7 cellular contexts compared by ENCODE assay signal in the genomic region with DNA sequence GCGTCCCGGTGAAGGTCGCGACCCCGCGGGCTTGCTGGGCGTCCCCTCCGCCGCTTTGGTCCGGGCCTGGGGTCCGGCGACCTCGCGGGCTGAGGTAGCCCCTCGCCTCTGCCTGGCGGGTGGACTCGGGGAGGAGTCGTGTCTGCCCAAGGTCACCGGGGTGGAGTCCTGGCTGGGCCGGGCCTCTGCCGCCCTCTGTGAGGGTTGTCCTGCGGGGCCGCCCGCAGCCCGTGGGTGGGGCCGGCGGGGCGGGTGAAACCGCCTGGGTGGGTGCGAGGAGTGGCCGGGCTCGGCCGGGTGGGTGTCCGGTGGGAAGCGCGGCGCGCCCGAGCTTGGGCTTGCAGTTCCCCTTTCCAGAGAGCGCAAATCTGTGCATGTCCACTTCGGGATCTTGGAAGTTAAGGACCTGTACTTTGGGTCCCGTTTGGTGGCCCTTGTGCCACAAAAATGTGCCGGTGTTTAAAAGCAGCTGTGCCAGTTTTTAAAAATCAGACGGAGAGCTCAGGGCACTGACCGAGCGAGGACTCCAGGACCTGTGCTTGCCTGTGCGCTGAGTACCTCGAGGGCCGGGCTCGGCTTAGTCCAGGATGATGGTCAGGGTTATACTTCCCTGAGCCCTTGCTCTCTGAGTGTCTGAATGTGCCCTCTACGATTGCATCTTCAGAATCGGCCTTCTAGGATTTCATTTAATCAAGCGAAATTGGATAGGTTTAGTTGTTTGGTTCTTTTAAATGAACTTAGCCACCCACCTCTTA.
A peak's percentile ranks its signal among the peaks of the same experiment; 100 is the strongest.
DNase-seq lines count a peak whose midpoint lies in the region; ATAC-seq, FAIRE-seq and TF ChIP-seq lines count a peak whose summit lies in the region.
"Not testable (repeated sequence)": the region's sequence is repeated elsewhere in the genome, so short reads cannot be mapped to it uniquely, and the experiment has no call there.

No MANE protein-coding gene starts in this region.

- not testable (repeated sequence) for H3K9me3 ChIP-seq in colonic mucosa; keratinocyte (ENCODE audit: control insufficient read depth, low read depth, low read length)

- H3K27ac ChIP-seq in colonic mucosa: peak overlapping the region; percentile 72
- H3K27ac ChIP-seq in keratinocyte (ENCODE audit: control insufficient read depth, insufficient read depth, low read length): not testable (repeated sequence)

- not testable (repeated sequence) for H3K36me3 ChIP-seq in colonic mucosa; keratinocyte (ENCODE audit: control insufficient read depth in 2 of 2, extremely low read depth in 1 of 2, insufficient read depth in 2 of 2, low read length in 2 of 2)

- TF ChIP-seq CTCF in colonic mucosa (IDR thresholded peaks at IDR 0.05); keratinocyte (optimal IDR thresholded peaks at IDR 0.05 in 1 of 3, IDR thresholded peaks at IDR 0.05 in 1 of 3, conservative IDR thresholded peaks at IDR 0.05 in 1 of 3; ENCODE audit: extremely low read depth in 1 of 3, insufficient read depth in 2 of 3, low read length in 3 of 3); retinal pigment epithelial cell (conservative IDR thresholded peaks at IDR 0.05; ENCODE audit: low read depth, low read length): not testable (repeated sequence)

- H3K9me1 ChIP-seq in keratinocyte (ENCODE audit: control insufficient read depth, extremely low read depth, insufficient read depth, low read length): not testable (repeated sequence)

- not testable (repeated sequence) for H3K27me3 ChIP-seq in colonic mucosa; keratinocyte (ENCODE audit: control insufficient read depth, extremely low read depth, insufficient read depth, low read length)

- FAIRE-seq in keratinocyte (lab: Jason Lieb, UNC): not testable (repeated sequence)

- not testable (repeated sequence) for H2AFZ ChIP-seq in keratinocyte (ENCODE audit: control insufficient read depth, low read length)

- peak overlapping the region; percentile 45 for H3K4me2 ChIP-seq in keratinocyte (ENCODE audit: control insufficient read depth, extremely low read depth, insufficient read depth, low read depth, low read length)

- not testable (repeated sequence) for H3K79me2 ChIP-seq in keratinocyte (ENCODE audit: control insufficient read depth, insufficient read depth, low read length)

- peak overlapping the region in 1 of 2 donors; percentile 76 for H3K9ac ChIP-seq in colonic mucosa (ENCODE audit: low read depth in 2 of 2, low read length in 2 of 2)
- not testable (repeated sequence) for H3K9ac ChIP-seq in keratinocyte (ENCODE audit: control insufficient read depth, extremely low read depth, insufficient read depth, low read length)

- dilution Hi-C loops in keratinocyte (cut with MboI; ENCODE audit: extremely low pct_ligation_motif_present, low sequenced_read_pairs): not testable (repeated sequence)

- ATAC-seq in GM18909 (IDR thresholded peaks at IDR 0.05; ENCODE audit: poor library complexity, unreplicated experiment) (peak; percentile 44), HG02571 (IDR thresholded peaks at IDR 0.05; ENCODE audit: unreplicated experiment) (peak; percentile 39), HG03521 (IDR thresholded peaks at IDR 0.05; ENCODE audit: unreplicated experiment) (peak; percentile 18)
- ATAC-seq in activated CD4-positive, CD25-positive, alpha-beta regulatory T cell treated with anti-CD3 and anti-CD28 coated beads, Interleukin-2, amount 50 U/mL, for 24 hours: peak; percentile 32 to 47

- H4K20me1 ChIP-seq in keratinocyte (ENCODE audit: control insufficient read depth, extremely low read depth, insufficient read depth, low read length): not testable (repeated sequence)

- H3K4me3 ChIP-seq in colonic mucosa: peak overlapping the region; percentile 56
- peak overlapping the region in 1 of 3 experiments; percentile 44 for H3K4me3 ChIP-seq in keratinocyte (ENCODE audit: control insufficient read depth in 2 of 3, extremely low read depth in 1 of 3, insufficient read depth in 2 of 3, low read depth in 1 of 3, low read length in 3 of 3)
- H3K4me3 ChIP-seq in retinal pigment epithelial cell (ENCODE audit: low read length): peak overlapping the region; percentile 29

- intact Hi-C loops in colonic mucosa (cut with DNase I): not testable (repeated sequence)

- peak; percentile 69 for DNase-seq in colonic mucosa
- DNase-seq in keratinocyte (ENCODE audit: low read depth, low spot score); retinal pigment epithelial cell (ENCODE audit: low read depth): not testable (repeated sequence)

- H3K4me1 ChIP-seq in colonic mucosa; keratinocyte (ENCODE audit: control insufficient read depth, extremely low read depth, insufficient read depth, low read length): not testable (repeated sequence)
